Comparison of ENCODE assay signal across 7 cellular contexts in the genomic region with DNA sequence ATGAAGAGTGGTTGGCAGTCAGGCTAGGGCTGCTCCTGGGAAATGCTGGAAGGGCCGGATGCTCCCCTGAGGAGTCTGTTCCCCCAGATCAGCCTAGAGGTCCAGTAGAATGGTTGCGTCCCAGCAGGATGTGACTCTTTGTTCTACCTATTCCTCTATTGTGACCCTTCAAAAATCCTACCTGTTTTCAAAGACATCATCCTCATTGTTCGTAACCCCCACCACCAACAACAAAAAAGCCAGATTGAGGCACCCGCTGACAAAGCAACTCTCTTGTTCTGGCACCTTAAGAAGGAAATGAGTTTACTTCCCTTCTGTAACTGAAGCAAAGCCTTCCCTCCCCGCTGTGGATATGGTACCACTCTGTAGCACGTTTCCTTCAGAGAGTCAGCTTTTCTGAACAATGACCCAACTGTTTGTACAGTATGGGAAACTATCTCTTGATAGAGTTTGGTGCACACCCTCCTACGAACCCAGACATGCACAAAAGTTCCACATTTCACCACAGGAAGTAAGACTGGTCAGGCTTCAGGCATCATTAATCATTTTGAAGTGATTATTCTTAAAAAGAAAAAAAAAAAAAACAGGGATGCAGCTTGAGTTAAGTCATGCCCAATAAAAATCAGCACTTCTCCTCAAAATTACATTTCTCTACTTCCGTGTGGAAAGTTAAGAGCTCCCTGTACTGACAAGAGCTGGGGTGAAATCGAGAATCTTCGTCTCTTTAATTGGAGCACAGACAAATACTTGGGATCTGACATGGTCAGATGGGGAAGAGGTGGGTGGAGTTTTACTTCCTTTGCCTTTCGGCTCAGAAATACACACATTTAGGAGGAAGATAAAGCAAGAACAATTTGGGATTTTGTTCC.
DNase-seq lines count a peak whose midpoint lies in the region; ATAC-seq and TF ChIP-seq lines count a peak whose summit lies in the region.

No MANE protein-coding gene starts in this region.

- in situ Hi-C loops in GM23248 (cut with MboI): no loop called here

- H3K9me3 ChIP-seq in GM23248 (ENCODE audit: low read depth) (no peaks in the 10 kb centered on the region), RWPE2 (ENCODE audit: severe bottlenecking) (no peaks in the 10 kb centered on the region), right cardiac atrium (ENCODE audit: control insufficient read depth, low read length) (no peaks in the 10 kb centered on the region), testis (no peaks in the 10 kb centered on the region)

- peak overlapping the region; percentile 60 for H2AFZ ChIP-seq in GM23248

- 39 to 40% methylated on average over 11 of the region's 11 CpGs for WGBS in GM23248 (ENCODE audit: low coverage in 1 of 2, low lambda C conversion rate in 2 of 2, missing lambda C conversion rate in 2 of 2), 2 experiments
- whole genome bisulfite sequencing in right cardiac atrium: 33% methylated on average over 11 of the region's 11 CpGs
- WGBS in testis, 2 donors: 37 to 41% methylated on average over 11 of the region's 11 CpGs

- H3K9me2 ChIP-seq in GM23248 (ENCODE audit: insufficient read depth): no peaks in the 10 kb centered on the region

- no peak overlapping the region for H3K27ac ChIP-seq in GM23248
- H3K27ac ChIP-seq in RWPE2 (ENCODE audit: poor library complexity, severe bottlenecking): peak overlapping the region; percentile 79
- H3K27ac ChIP-seq in right cardiac atrium (ENCODE audit: low read length): no peak overlapping the region
- H3K27ac ChIP-seq in testis: peak overlapping the region; percentile 0 to 64

- H3K4me1 ChIP-seq in GM23248 (ENCODE audit: insufficient read depth) (peaks cover 11% of the 10 kb centered on the region), RWPE2 (ENCODE audit: insufficient read depth, poor library complexity, severe bottlenecking) (peaks cover 25% of the 10 kb centered on the region), right cardiac atrium (ENCODE audit: control insufficient read depth, insufficient read depth, low read length) (peaks cover 2% of the 10 kb centered on the region), testis (peaks cover 20% of the 10 kb centered on the region)

- H4K20me1 ChIP-seq in GM23248 (ENCODE audit: insufficient read depth): no peaks in the 10 kb centered on the region

- H3K4me3 ChIP-seq in GM23248: peak overlapping the region; percentile 43
- no peak overlapping the region for H3K4me3 ChIP-seq in RWPE2 (ENCODE audit: severe bottlenecking)
- H3K4me3 ChIP-seq in right cardiac atrium (ENCODE audit: low read length): no peak overlapping the region
- no peak overlapping the region for H3K4me3 ChIP-seq in testis

- ATAC-seq in RWPE2 (ENCODE audit: low read depth) (peak; percentile 99), right cardiac atrium (peak; percentile 86 to 94)

- no peak for TF ChIP-seq CTCF in RWPE2 (IDR thresholded peaks at IDR 0.05; ENCODE audit: poor library complexity, severe bottlenecking)
- no peak for TF ChIP-seq CTCF in testis (IDR thresholded peaks at IDR 0.05)

- H3K27me3 ChIP-seq in GM23248 (replicated peaks; ENCODE audit: insufficient read depth) (no peaks in the 10 kb centered on the region), RWPE2 (ENCODE audit: insufficient read depth, poor library complexity, severe bottlenecking) (no peaks in the 10 kb centered on the region), right cardiac atrium (ENCODE audit: control insufficient read depth, insufficient read depth) (no peaks in the 10 kb centered on the region), testis (no peaks in the 10 kb centered on the region)

- no peaks in the 10 kb centered on the region for H3F3A ChIP-seq in GM23248 (ENCODE audit: insufficient read depth)

- peak overlapping the region; percentile 71 for H3K4me2 ChIP-seq in GM23248 (ENCODE audit: unreplicated experiment)

- H3K9ac ChIP-seq in GM23248: 0 out of 2 replicates have a peak overlapping the region, but pooled peaks have one; percentile 0

- no peaks in the 10 kb centered on the region for H3K79me2 ChIP-seq in GM23248 (ENCODE audit: insufficient read depth)

- DNase-seq in GM23248 (peak; percentile 51), RWPE2 (ENCODE audit: low spot score) (no peak), right cardiac atrium (no peak), testis (peak; percentile 55), HuH-7.5 (ENCODE audit: low spot score) (no peak), SW 1271 (lab: John Stamatoyannopoulos, UW) (no peak)
- no peak for DNase-seq in stimulated activated CD4-positive, alpha-beta T cell treated with anti-CD3 and anti-CD28 coated beads, Interleukin-4, amount 100 ng/mL, for 1 hour

- no peak for TF ChIP-seq POLR2A in testis (IDR thresholded peaks at IDR 0.05)

- H3K36me3 ChIP-seq in GM23248 (ENCODE audit: low read depth): no peaks in the 10 kb centered on the region
- no peaks in the 10 kb centered on the region for H3K36me3 ChIP-seq in RWPE2 (ENCODE audit: low read depth)
- no peaks in the 10 kb centered on the region for H3K36me3 ChIP-seq in testis (ENCODE audit: low read depth, missing control alignments)

- intact Hi-C loops in right cardiac atrium (cut with DNase I): no loop called here
- intact Hi-C loops in testis (cut with DNase I; ENCODE audit: low total_unique reads): no loop called here

Comparison
In these comparisons a context has a peak if more than half of its experiments do, and no peak if none do; other contexts are left out.
1. DNase-seq: peak in GM23248 (single experiment) and testis (single experiment); none in RWPE2 (single experiment), right cardiac atrium (0 of 3), HuH-7.5 (single experiment), SW 1271 (0 of 2) and stimulated activated CD4-positive, alpha-beta T cell treated with anti-CD3 and anti-CD28 coated beads, Interleukin-4, amount 100 ng/mL, for 1 hour (single experiment).
2. H3K27ac ChIP-seq: peak in RWPE2 (single experiment) and testis (2 of 2); none in GM23248 (single experiment) and right cardiac atrium (single experiment).